Comparison of ENCODE assay signal across 28 cellular contexts in the genomic region with DNA sequence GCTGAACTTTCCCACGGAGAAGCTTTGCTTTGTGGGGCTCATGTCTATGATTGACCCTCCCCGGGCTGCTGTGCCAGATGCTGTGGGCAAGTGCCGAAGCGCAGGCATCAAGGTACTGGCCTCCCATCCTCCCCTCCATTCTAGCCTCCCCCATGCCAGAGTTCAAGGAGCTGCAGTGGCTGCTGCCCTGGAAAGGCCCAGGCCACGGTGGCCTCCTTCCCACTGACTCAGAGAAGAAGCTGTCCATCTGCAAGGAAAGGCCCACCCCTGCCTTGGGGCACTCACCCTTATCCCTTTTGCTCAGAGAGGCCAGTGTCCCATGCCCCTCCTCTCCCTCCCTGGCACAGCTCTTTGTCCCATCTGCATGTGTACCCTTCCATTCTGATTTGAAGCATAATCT. TPM values are rescaled to one million over a fixed set of nuclear protein-coding genes. Genes with fewer than 3 reads are reported as not detected.
DNase-seq lines count a peak whose midpoint lies in the region; ATAC-seq and TF ChIP-seq lines count a peak whose summit lies in the region.
"Had no signal": no experiment of that assay in that cellular context is flagged by ENCODE, and none has a peak within 500 bp of the region (broad histone marks: within the 10 kb centered on the region; RNA-seq: fewer than 3 reads in every experiment).

No MANE protein-coding gene starts in this region.

- H4K8ac ChIP-seq in mesenchymal stem cell (ENCODE audit: low read length), result no peak overlapping the region

- no peak overlapping the region for H3K4ac ChIP-seq in mesenchymal stem cell (ENCODE audit: low read depth in 1 of 2, low read length in 2 of 2)

- H3K79me1 ChIP-seq in mesenchymal stem cell (replicated peaks; ENCODE audit: low read length, poor library complexity, severe bottlenecking), result no peaks in the 10 kb centered on the region

- H4K91ac ChIP-seq in mesenchymal stem cell (ENCODE audit: low read length), result no peak overlapping the region

- no peak overlapping the region for H3K18ac ChIP-seq in mesenchymal stem cell (ENCODE audit: low read depth in 1 of 2, low read length in 2 of 2)

- H2AFZ ChIP-seq in mesenchymal stem cell (ENCODE audit: low read depth, low read length), result no peak overlapping the region

- H2BK12ac ChIP-seq in mesenchymal stem cell (ENCODE audit: low read length in 2 of 2), result no peak overlapping the region

- H3K4me3 ChIP-seq in mesenchymal stem cell (ENCODE audit: insufficient read depth in 1 of 2, low read depth in 1 of 2, low read length in 2 of 2) (no peak overlapping the region), subcutaneous abdominal adipose tissue (ENCODE audit: low read depth in 1 of 5, low read length in 5 of 5) (no peak overlapping the region)
- H3K4me3 ChIP-seq: cardiac muscle cell, ovary, SJSA1 had no signal

- H3K4me2 ChIP-seq in mesenchymal stem cell (ENCODE audit: low read length, poor library complexity, severe bottlenecking), result no peak overlapping the region

- no peak overlapping the region for H2BK120ac ChIP-seq in mesenchymal stem cell (ENCODE audit: low read depth, low read length)

- WGBS in mesenchymal stem cell, result 87% methylated on average over 5 of the region's 5 CpGs

- H3K27me3 ChIP-seq in mesenchymal stem cell (ENCODE audit: control insufficient read depth in 1 of 2, insufficient read depth in 1 of 2, low read length in 2 of 2) (peaks cover 31 to 47% of the 10 kb centered on the region in 2 experiments), subcutaneous abdominal adipose tissue (ENCODE audit: control insufficient read depth in 5 of 5, insufficient read depth in 4 of 5, low read length in 5 of 5) (no peaks in the 10 kb centered on the region)
- H3K27me3 ChIP-seq: cardiac muscle cell, ovary, SJSA1 had no signal

- no peak overlapping the region for H2BK5ac ChIP-seq in mesenchymal stem cell (ENCODE audit: low read depth, low read length, poor library complexity, severe bottlenecking)

- ATAC-seq in GM18511 (IDR thresholded peaks at IDR 0.05; ENCODE audit: unreplicated experiment), result no peak
- ATAC-seq: activated naive CD4-positive, alpha-beta T cell treated with anti-CD3 and anti-CD28 coated beads, Interleukin-2, amount 50 U/mL, for 72 hours had no signal

- H3K4me1 ChIP-seq in mesenchymal stem cell (ENCODE audit: control insufficient read depth, insufficient read depth, low read depth, low read length) (peaks cover 12% of the 10 kb centered on the region), subcutaneous abdominal adipose tissue (ENCODE audit: control insufficient read depth in 5 of 5, insufficient read depth in 5 of 5, low read length in 5 of 5) (peaks cover 0 to 67% (median 39%) of the 10 kb centered on the region in 5 donors)
- H3K4me1 ChIP-seq: BE2C had no signal

- H3K27ac ChIP-seq in C4-2B, result peak overlapping the region; percentile 79
- H3K27ac ChIP-seq in caudate nucleus (ENCODE audit: low read depth, low read length), result peak overlapping the region; percentile 37
- H3K27ac ChIP-seq in mesenchymal stem cell (ENCODE audit: low read length, poor library complexity, severe bottlenecking), result no peak overlapping the region
- H3K27ac ChIP-seq in subcutaneous abdominal adipose tissue (ENCODE audit: low read depth, low read length), result peak overlapping the region; percentile 39
- H3K27ac ChIP-seq: cardiac muscle cell, ovary, SJSA1, WERI-Rb-1 had no signal

- peak overlapping the region; percentile 50 for H2BK15ac ChIP-seq in mesenchymal stem cell (ENCODE audit: low read depth, poor library complexity, severe bottlenecking)

- no peak for TF ChIP-seq CTCF in C4-2B (conservative IDR thresholded peaks at IDR 0.05)

- H3K9ac ChIP-seq in mesenchymal stem cell (ENCODE audit: low read length), result no peak overlapping the region
- no peak overlapping the region for H3K9ac ChIP-seq in subcutaneous abdominal adipose tissue (ENCODE audit: low read length in 5 of 5)

- no peaks in the 10 kb centered on the region for H3K9me3 ChIP-seq in mesenchymal stem cell (ENCODE audit: control insufficient read depth, low read length)
- H3K9me3 ChIP-seq in subcutaneous abdominal adipose tissue (ENCODE audit: control insufficient read depth in 5 of 5, low read length in 5 of 5), result no peaks in the 10 kb centered on the region
- H3K9me3 ChIP-seq: BE2C, ovary, SJSA1 had no signal

- H3K14ac ChIP-seq in mesenchymal stem cell (ENCODE audit: low read length in 2 of 2), result no peak overlapping the region

- no peak for DNase-seq in caudate nucleus (lab: John Stamatoyannopoulos, UW)
- no peak for DNase-seq in mesenchymal stem cell
- no peak for DNase-seq in SKM-1 (lab: John Stamatoyannopoulos, UW; ENCODE audit: unreplicated experiment)
- no peak for DNase-seq in anterior cingulate cortex (lab: John Stamatoyannopoulos, UW)
- DNase-seq in activated CD8-positive, alpha-beta memory T cell treated with anti-CD3 and anti-CD28 coated beads, Interleukin-2, amount 50 U/mL, for 48 hours, result no peak
- DNase-seq: activated CD4-positive, alpha-beta T cell treated with anti-CD3 and anti-CD28 coated beads for 4 hours; activated T-cell treated with anti-CD3 and anti-CD28 coated beads for 4 hours; amygdala; BE2C; EL; erythroblast; head of caudate nucleus; kidney glomerular epithelial cell; mammary epithelial cell; NCI-H146; NCI-H446; NCI-H82; ovary; retina; stimulated activated CD4-positive, alpha-beta T cell treated with anti-CD3 and anti-CD28 coated beads, Interleukin-12 subunit alpha, Interleukin-12 subunit beta, amount 100 ng/mL, for 4 hours; stimulated activated CD4-positive, alpha-beta T cell treated with anti-CD3 and anti-CD28 coated beads, Interleukin-4, amount 100 ng/mL, for 4 hours; WERI-Rb-1 had no signal

- no peak overlapping the region for H2AK5ac ChIP-seq in mesenchymal stem cell (ENCODE audit: low read length, severe bottlenecking)

- H3K23ac ChIP-seq in mesenchymal stem cell (ENCODE audit: low read length in 2 of 2), result no peak overlapping the region

- H3K36me3 ChIP-seq in mesenchymal stem cell (ENCODE audit: control insufficient read depth in 1 of 2, insufficient read depth in 2 of 2, low read depth in 1 of 2, low read length in 2 of 2) (no peaks in the 10 kb centered on the region), subcutaneous abdominal adipose tissue (ENCODE audit: control insufficient read depth in 5 of 5, insufficient read depth in 5 of 5, low read length in 5 of 5) (peaks cover 0 to 8% (median 0%) of the 10 kb centered on the region in 5 donors)
- H3K36me3 ChIP-seq: BE2C, ovary, SJSA1, WERI-Rb-1 had no signal

RNA-seq across cellular contexts. Expression of a gene that starts 14.9 kb away (rescaled TPM):
- polyA plus RNA-seq in mesenchymal stem cell (2013, experiment 1 of 2), result 0.07 TPM
- 0.05 TPM for polyA plus RNA-seq in mesenchymal stem cell (2013, experiment 2 of 2)
- polyA plus RNA-seq: mammary epithelial cell had no signal

RNA-seq across cellular contexts. Expression of a gene that starts 20.9 kb away (rescaled TPM):
- not detected for polyA plus RNA-seq in mesenchymal stem cell (2013, experiment 1 of 2)
- polyA plus RNA-seq in mesenchymal stem cell (2013, experiment 2 of 2), result not detected
- polyA plus RNA-seq: mammary epithelial cell had no signal

RNA-seq across cellular contexts. Expression of a gene that starts 32.1 kb away (rescaled TPM):
- 10.7 TPM for polyA plus RNA-seq in mesenchymal stem cell (2013, experiment 1 of 2)
- polyA plus RNA-seq in mesenchymal stem cell (2013, experiment 2 of 2), result 10.8 TPM

RNA-seq across cellular contexts. Expression of a gene that starts 49.1 kb away (rescaled TPM):
- not detected for polyA plus RNA-seq in mesenchymal stem cell (2013, experiment 1 of 2)
- not detected for polyA plus RNA-seq in mesenchymal stem cell (2013, experiment 2 of 2)
- polyA plus RNA-seq: mammary epithelial cell had no signal

RNA-seq across cellular contexts. Expression of a gene that starts 59.9 kb away (rescaled TPM):
- not detected for polyA plus RNA-seq in mesenchymal stem cell (2013, experiment 1 of 2)
- polyA plus RNA-seq in mesenchymal stem cell (2013, experiment 2 of 2), result not detected
- polyA plus RNA-seq: mammary epithelial cell had no signal
